ENCODE assay signal across 12 cellular contexts in genomic region chr19:13574933-13575332, GRCh38.
DNase-seq lines count a peak whose midpoint lies in the region; TF ChIP-seq lines count a peak whose summit lies in the region.
"Had no signal": no experiment of that assay in that cellular context is flagged by ENCODE, and none has a peak within 500 bp of the region (broad histone marks: within the 10 kb centered on the region; RNA-seq: fewer than 3 reads in every experiment).

No MANE protein-coding gene starts in this region.

- POLR2A ChIA-PET in AG04449 (lab: Yijun Ruan, JAX): no interaction called here

- TF ChIP-seq CTCF in AG04449 (IDR thresholded peaks at IDR 0.05; ENCODE audit: insufficient read depth, low read length, missing control alignments): peak; percentile 54
- peak; percentile 17 for TF ChIP-seq CTCF in GM12873 (IDR thresholded peaks at IDR 0.05; ENCODE audit: insufficient read depth, low read depth, low read length, missing control alignments)
- peak; percentile 35 for TF ChIP-seq CTCF in fibroblast of mammary gland (conservative IDR thresholded peaks at IDR 0.05; ENCODE audit: control insufficient read depth, insufficient read depth, low read depth, low read length)
- no peak for TF ChIP-seq CTCF in GM10266 (IDR thresholded peaks at IDR 0.05; ENCODE audit: control insufficient read depth, insufficient read depth, low read depth, missing control alignments)

- no peak overlapping the region for H3K4me3 ChIP-seq in AG04449 (ENCODE audit: low read depth, low read length)
- H3K4me3 ChIP-seq in fibroblast of mammary gland (ENCODE audit: control insufficient read depth, low read depth, low read length): no peak overlapping the region

- no peak for DNase-seq in AG04449 (ENCODE audit: low read depth, low spot score)
- peak; percentile 40 for DNase-seq in RKO (ENCODE audit: low spot score)
- peak; percentile 12 for DNase-seq in fibroblast of mammary gland (ENCODE audit: low read depth)
- no peak for DNase-seq in OCI-M2 (lab: John Stamatoyannopoulos, UW; ENCODE audit: unreplicated experiment)
- DNase-seq in GM10266 (ENCODE audit: extremely low spot score): no peak
- DNase-seq in GF-D8 (lab: John Stamatoyannopoulos, UW): no peak
- no peak for DNase-seq in NCI-H1930 (lab: John Stamatoyannopoulos, UW)
- DNase-seq: activated CD4-positive, CD25-positive, alpha-beta regulatory T cell treated with anti-CD3 and anti-CD28 coated beads, Interleukin-2, amount 50 U/mL, for 72 hours; CD8-positive, alpha-beta memory T cell; NCI-H1105 treated with DMSO at 0.1 percent for 48 hours; stimulated activated naive CD8-positive, alpha-beta T cell treated with anti-CD3 and anti-CD28 coated beads, Interleukin-15, Interleukin-2, amounts not matched to agents 100 U/mL and 50 U/mL, for 24 hours had no signal

- CTCF ChIA-PET in AG04449 (lab: Yijun Ruan, JAX): interaction anchor here (0.9 to 7.3 kb wide), 7 partner anchors 14 to 303 kb away, joined by 3 to 74 read pairs (median 3); no protein-coding TSS in a partner anchor

Comparison
In these comparisons a context has a peak if more than half of its experiments do, and no peak if none do; other contexts are left out.
1. DNase-seq: peak in RKO (single experiment) and fibroblast of mammary gland (single experiment); none in AG04449 (single experiment), OCI-M2 (single experiment), GM10266 (single experiment), GF-D8 (single experiment) and NCI-H1930 (0 of 2).